In genomic region chr5:32020271-32020670, GRCh38 we compare ENCODE assay signal across 9 cellular contexts.
DNase-seq lines count a peak whose midpoint lies in the region; ATAC-seq and TF ChIP-seq lines count a peak whose summit lies in the region.
"Had no signal": no experiment of that assay in that cellular context is flagged by ENCODE, and none has a peak within 500 bp of the region (broad histone marks: within the 10 kb centered on the region; RNA-seq: fewer than 3 reads in every experiment).

No MANE protein-coding gene starts in this region.

- TF ChIP-seq POLR2A in breast epithelium (IDR thresholded peaks at IDR 0.05), result no peak

- H3K9me2 ChIP-seq in hepatocyte (replicated peaks; ENCODE audit: insufficient read depth), result no peaks in the 10 kb centered on the region

- TF ChIP-seq CTCF in AG10803 (conservative IDR thresholded peaks at IDR 0.05; ENCODE audit: low read length), result no peak
- no peak for TF ChIP-seq CTCF in WI38 (IDR thresholded peaks at IDR 0.05; ENCODE audit: low read depth, low read length)
- TF ChIP-seq CTCF in breast epithelium (IDR thresholded peaks at IDR 0.05), result no peak
- no peak for TF ChIP-seq CTCF in hepatocyte (IDR thresholded peaks at IDR 0.05; ENCODE audit: poor library complexity)

- H2AFZ ChIP-seq in hepatocyte, result no peak overlapping the region

- H3K9me3 ChIP-seq in breast epithelium (no peaks in the 10 kb centered on the region), hepatocyte (ENCODE audit: low read depth) (no peaks in the 10 kb centered on the region)

- H3K4me3 ChIP-seq in AG10803 (ENCODE audit: low read length) (peak overlapping the region; percentile 33; the same call in 1 of the 2 replicates), WI38 (ENCODE audit: low read depth, low read length) (peak overlapping the region; percentile 17; the same call in 1 of the 2 replicates), breast epithelium (no peak overlapping the region), hepatocyte (no peak overlapping the region)

- peak; percentile 81 for ATAC-seq in GM19035 (IDR thresholded peaks at IDR 0.05; ENCODE audit: unreplicated experiment)
- peak; percentile 71 for ATAC-seq in HG03066 (IDR thresholded peaks at IDR 0.05; ENCODE audit: low read depth, unreplicated experiment)

- DNase-seq in AG10803 (ENCODE audit: low read depth) (no peak), NCI-H226 (no peak), breast epithelium (ENCODE audit: low spot score in 2 of 2) (no peak), NCI-H146 (lab: John Stamatoyannopoulos, UW) (no peak), hepatocyte (ENCODE audit: low spot score) (no peak)
- DNase-seq: NK-92 treated with Interleukin-12 subunit alpha and Interleukin-12 subunit beta, amount 100 ng/mL, for 24 hours had no signal

- no peaks in the 10 kb centered on the region for H3K36me3 ChIP-seq in breast epithelium
- no peaks in the 10 kb centered on the region for H3K36me3 ChIP-seq in hepatocyte (replicated peaks; ENCODE audit: insufficient read depth, low read depth)

- no peaks in the 10 kb centered on the region for H4K20me1 ChIP-seq in hepatocyte (ENCODE audit: insufficient read depth, poor library complexity, severe bottlenecking)

- WGBS in hepatocyte (ENCODE audit: low lambda C conversion rate, missing lambda C conversion rate), result 90% methylated on average over 4 of the region's 4 CpGs

- H3K79me2 ChIP-seq in hepatocyte, result no peaks in the 10 kb centered on the region

- no peaks in the 10 kb centered on the region for H3K27me3 ChIP-seq in breast epithelium
- no peaks in the 10 kb centered on the region for H3K27me3 ChIP-seq in hepatocyte

- no peak overlapping the region for H3K27ac ChIP-seq in breast epithelium
- no peak overlapping the region for H3K27ac ChIP-seq in hepatocyte

- intact Hi-C loops in breast epithelium (cut with DNase I; ENCODE audit: low total_unique reads), result no loop called here

- H3K4me1 ChIP-seq in breast epithelium, result peaks cover 0 to 5% of the 10 kb centered on the region in 2 donors
- peaks cover 18% of the 10 kb centered on the region for H3K4me1 ChIP-seq in hepatocyte (ENCODE audit: insufficient read depth)

- H3K4me2 ChIP-seq in hepatocyte, result no peak overlapping the region

Comparison
In these comparisons a context has a peak if more than half of its experiments do, and no peak if none do; other contexts are left out.
1. H3K4me3 ChIP-seq: peak in AG10803 (single experiment) and WI38 (single experiment); none in breast epithelium (0 of 3) and hepatocyte (single experiment).